Comparison of ENCODE assay signal across 8 cellular contexts in genomic region chr19:57350877-57351805, GRCh38. TPM values are rescaled to one million over a fixed set of nuclear protein-coding genes. Genes with fewer than 3 reads are reported as not detected.
DNase-seq lines count a peak whose midpoint lies in the region; ATAC-seq and TF ChIP-seq lines count a peak whose summit lies in the region.

ZNF304 (plus strand) TSS chr19:57351271; CDS start chr19:57351665, 394 bp downstream.

- DNase-seq in Caco-2 (no peak), HT1080 (ENCODE audit: low read depth) (peak; percentile 95), NT2/D1 (ENCODE audit: low read depth, low spot score) (peak; percentile 86), activated T-cell treated with anti-CD3 and anti-CD28 coated beads for 24 hours (ENCODE audit: low read depth) (peak; percentile 79), epithelial cell of proximal tubule (ENCODE audit: low read depth) (peak; percentile 65), mucosa of descending colon (peak; percentile 92 to 94 (median 93))
- peak; percentile 50 to 66 for DNase-seq in stimulated activated CD8-positive, alpha-beta memory T cell treated with anti-CD3 and anti-CD28 coated beads, Interleukin-4, amount 100 ng/mL, for 1 hour (ENCODE audit: low read depth in 2 of 2, low spot score in 1 of 2)

- ATAC-seq in GM21360 (IDR thresholded peaks at IDR 0.05; ENCODE audit: unreplicated experiment): peak; percentile 93
- peak; percentile 100 for ATAC-seq in mucosa of descending colon

- H3K9me3 ChIP-seq in Caco-2: no peaks in the 10 kb centered on the region
- no peaks in the 10 kb centered on the region for H3K9me3 ChIP-seq in NT2/D1 (ENCODE audit: insufficient read depth, low read length)
- peaks cover 33% of the 10 kb centered on the region for H3K9me3 ChIP-seq in mucosa of descending colon

- H3K4me3 Mint-ChIP-seq in Caco-2 (ENCODE audit: unreplicated experiment): peak within 1 kb of the TSS; percentile 13

- TF ChIP-seq CTCF in Caco-2 (IDR thresholded peaks at IDR 0.05; ENCODE audit: insufficient read depth in 1 of 2, low read depth in 1 of 2, low read length in 1 of 2, severe bottlenecking in 1 of 2, unreplicated experiment in 1 of 2) (no peak), epithelial cell of proximal tubule (conservative IDR thresholded peaks at IDR 0.05; ENCODE audit: low read depth, low read length) (no peak), mucosa of descending colon (IDR thresholded peaks at IDR 0.05) (no peak)

- POLR2A ChIA-PET in Caco-2 (lab: Charles Lee): no interaction called here

- no peaks in the 10 kb centered on the region for H3K4me1 Mint-ChIP-seq in Caco-2 (ENCODE audit: low read depth, unreplicated experiment)

- intact Hi-C loops in Caco-2 (cut with micrococcal nuclease; ENCODE audit: unreplicated experiment) (no loop called here), mucosa of descending colon (cut with DNase I, micrococcal nuclease) (no loop called here)

- no peaks in the 10 kb centered on the region for H3K4me1 ChIP-seq in Caco-2
- no peaks in the 10 kb centered on the region for H3K4me1 ChIP-seq in NT2/D1 (ENCODE audit: insufficient read depth, insufficient read length)
- peaks cover 7% of the 10 kb centered on the region for H3K4me1 ChIP-seq in mucosa of descending colon (ENCODE audit: low read depth)

- H3K36me3 ChIP-seq in Caco-2 (ENCODE audit: control insufficient read depth, insufficient read depth, low read length) (no peaks in the 10 kb centered on the region), NT2/D1 (ENCODE audit: insufficient read depth, insufficient read length, low read length) (peaks cover 39% of the 10 kb centered on the region), mucosa of descending colon (ENCODE audit: low read depth) (peaks cover 3% of the 10 kb centered on the region)

- no peaks in the 10 kb centered on the region for H3K36me3 Mint-ChIP-seq in Caco-2 (ENCODE audit: insufficient read depth, unreplicated experiment)

- H3K9me3 Mint-ChIP-seq in Caco-2 (ENCODE audit: unreplicated experiment): peaks cover 14% of the 10 kb centered on the region

- no peak within 1 kb of the TSS for H3K27ac Mint-ChIP-seq in Caco-2 (ENCODE audit: unreplicated experiment)

- H3K4me3 ChIP-seq in Caco-2 (ENCODE audit: low read depth, low read length) (no peak within 1 kb of the TSS), NT2/D1 (ENCODE audit: insufficient read length, low read depth) (peak within 1 kb of the TSS; percentile 98), epithelial cell of proximal tubule (ENCODE audit: low read depth, low read length) (peak within 1 kb of the TSS; percentile 91), mucosa of descending colon (peak within 1 kb of the TSS; percentile 70)

- CTCF ChIA-PET in Caco-2 (lab: Charles Lee): no interaction called here

- BruUV-seq in Caco-2 (replicated peaks; lab: Mats Ljungman, UMichigan): no TSS peak

- H3K27me3 Mint-ChIP-seq in Caco-2 (ENCODE audit: insufficient read depth, unreplicated experiment): peaks cover 9% of the 10 kb centered on the region

- H3K27me3 ChIP-seq in Caco-2 (replicated peaks; ENCODE audit: control insufficient read depth, insufficient read depth, low read length): no peaks in the 10 kb centered on the region
- no peaks in the 10 kb centered on the region for H3K27me3 ChIP-seq in NT2/D1 (ENCODE audit: insufficient read depth, insufficient read length)

- peak within 1 kb of the TSS; percentile 96 for H3K9ac ChIP-seq in NT2/D1 (ENCODE audit: insufficient read length, low read depth)

RNA-seq across cellular contexts. Expression of gene ZNF304, which starts in this region (rescaled TPM):
- 0.07 and 0.09 TPM in 2 replicates for total RNA-seq in Caco-2 (2022)
- 5.0 and 7.0 TPM in 2 replicates for total RNA-seq in HT1080 (2014; rRNA removed; shearing (Covaris generic))
- 3.0 and 3.9 TPM in 2 replicates for polyA plus RNA-seq in HT1080 (2015; cell fraction: cytosol; rRNA removed)
- polyA plus RNA-seq in HT1080 (2015; cell fraction: nucleus; rRNA removed): 7.6 and 7.9 TPM in 2 replicates
- 2.7 and 5.8 TPM in 2 replicates for total RNA-seq in epithelial cell of proximal tubule
- 10 to 100 TPM in 1 of 3 donors, 1 to 10 TPM in 2; 2.8 to 12.2 (median 4.2) TPM for total RNA-seq in mucosa of descending colon

Comparison
In these comparisons a context has a peak if more than half of its experiments do, and no peak if none do; other contexts are left out.
1. DNase-seq: peak in HT1080 (single experiment), NT2/D1 (single experiment), activated T-cell treated with anti-CD3 and anti-CD28 coated beads for 24 hours (single experiment), epithelial cell of proximal tubule (single experiment), mucosa of descending colon (3 of 3) and stimulated activated CD8-positive, alpha-beta memory T cell treated with anti-CD3 and anti-CD28 coated beads, Interleukin-4, amount 100 ng/mL, for 1 hour (2 of 2); none in Caco-2 (0 of 2).